In the genomic region with DNA sequence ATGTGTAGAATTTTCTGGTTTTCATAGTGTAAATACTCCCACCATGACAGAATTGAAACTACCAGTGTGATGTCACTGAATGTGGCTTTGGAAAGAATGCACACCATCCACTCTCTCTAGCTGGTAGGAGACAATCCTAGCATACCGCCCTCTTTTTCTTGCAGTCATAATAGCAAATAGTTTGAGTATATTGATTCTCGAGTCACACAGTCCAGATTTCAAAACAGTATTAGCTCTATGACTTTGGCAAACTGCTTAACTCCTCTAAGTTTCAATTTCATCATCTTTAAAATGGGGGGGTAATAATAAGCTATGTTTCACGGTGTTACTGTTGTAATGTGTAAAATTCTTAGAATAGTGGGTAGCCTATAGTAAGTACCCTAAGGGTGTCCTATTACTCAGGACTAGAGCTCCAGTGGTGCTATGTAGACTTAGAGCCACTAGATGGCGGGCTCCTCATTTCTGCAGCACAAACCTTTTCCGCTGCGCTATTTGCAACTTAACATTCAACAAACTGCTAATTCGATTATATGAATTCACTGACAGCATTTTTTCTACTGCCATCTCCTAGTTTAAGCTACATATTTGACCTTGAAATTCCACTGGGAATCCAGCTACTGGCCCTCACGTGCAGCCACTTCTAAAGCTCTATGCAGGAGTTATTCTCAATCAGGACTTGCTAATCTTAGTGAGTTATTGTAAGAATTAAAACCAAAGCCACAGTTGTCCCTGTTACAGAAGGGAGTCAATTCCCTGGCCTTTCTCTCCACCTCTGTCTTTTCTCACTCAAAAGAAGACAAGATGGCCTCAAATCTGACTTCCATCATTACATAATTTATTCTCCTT, we compare ENCODE assay signal across 8 cellular contexts. TPM values are rescaled to one million over a fixed set of nuclear protein-coding genes. Genes with fewer than 3 reads are reported as not detected.
DNase-seq lines count a peak whose midpoint lies in the region; ATAC-seq and TF ChIP-seq lines count a peak whose summit lies in the region.

No MANE protein-coding gene starts in this region.

- peak; percentile 77 for TF ChIP-seq CTCF in WERI-Rb-1 (IDR thresholded peaks at IDR 0.05; ENCODE audit: low read depth, low read length)

- H3K4me3 Mint-ChIP-seq in central memory CD8-positive, alpha-beta T cell = no peak overlapping the region

- H3K9me3 ChIP-seq in WERI-Rb-1 (ENCODE audit: severe bottlenecking) = peaks cover 15% of the 10 kb centered on the region

- peaks cover 30% of the 10 kb centered on the region for H3K27me3 Mint-ChIP-seq in central memory CD8-positive, alpha-beta T cell

- H3K4me1 Mint-ChIP-seq in central memory CD8-positive, alpha-beta T cell = peaks cover 30% of the 10 kb centered on the region

- H3K27me3 ChIP-seq in WERI-Rb-1 (ENCODE audit: insufficient read depth, low read depth, severe bottlenecking) = no peaks in the 10 kb centered on the region

- peak; percentile 94 for ATAC-seq in GM18519 (IDR thresholded peaks at IDR 0.05; ENCODE audit: low FRiP score, unreplicated experiment)
- ATAC-seq in HG03064 (IDR thresholded peaks at IDR 0.05; ENCODE audit: low read depth, unreplicated experiment) = peak; percentile 86
- peak; percentile 86 for ATAC-seq in central memory CD8-positive, alpha-beta T cell (replicated peaks; ENCODE audit: extremely low read depth, poor library complexity, severe bottlenecking)
- ATAC-seq in left lobe of liver = peak; percentile 95

- H3K36me3 ChIP-seq in WERI-Rb-1 = no peaks in the 10 kb centered on the region

- DNase-seq in AG08395 (ENCODE audit: low spot score) (peak; percentile 67), NCI-H2171 (lab: John Stamatoyannopoulos, UW) (peak; percentile 42), WERI-Rb-1 (peak; percentile 55), left lobe of liver (ENCODE audit: low spot score) (peak; percentile 76)
- peak; percentile 40 to 69 for DNase-seq in central memory CD8-positive, alpha-beta T cell (ENCODE audit: low spot score in 2 of 2)
- peak; percentile 44 to 49 for DNase-seq in stimulated activated CD4-positive, alpha-beta T cell treated with anti-CD3 and anti-CD28 coated beads, Interleukin-2, amount 100 ng/mL, for 48 hours

- no peak overlapping the region for H3K27ac ChIP-seq in WERI-Rb-1

- no peak overlapping the region; the same call in 1 of the 2 replicates for H3K4me3 ChIP-seq in WERI-Rb-1 (ENCODE audit: low read depth, low read length)

- H3K36me3 Mint-ChIP-seq in central memory CD8-positive, alpha-beta T cell (ENCODE audit: insufficient read depth) = peaks cover 4% of the 10 kb centered on the region

- peaks cover 18% of the 10 kb centered on the region for H3K9me3 Mint-ChIP-seq in central memory CD8-positive, alpha-beta T cell

- H3K27ac Mint-ChIP-seq in central memory CD8-positive, alpha-beta T cell (ENCODE audit: low read depth) = no peak overlapping the region

RNA-seq across cellular contexts. Expression of gene TAS2R40, which starts 18.7 kb away (rescaled TPM):
- not detected for total RNA-seq in left lobe of liver

RNA-seq across cellular contexts. Expression of gene GSTK1, which starts 22.7 kb away (rescaled TPM):
- 261 TPM for total RNA-seq in left lobe of liver

RNA-seq across cellular contexts. Expression of gene TMEM139, which starts 44.2 kb away (rescaled TPM):
- 22.0 TPM for total RNA-seq in left lobe of liver

RNA-seq across cellular contexts. Expression of gene CASP2, which starts 47.6 kb away (rescaled TPM):
- total RNA-seq in left lobe of liver = 8.4 TPM

RNA-seq across cellular contexts. Expression of gene TAS2R39, which starts 57.3 kb away (rescaled TPM):
- total RNA-seq in left lobe of liver = not detected
